ENCODE assay signal across 1 cellular context in genomic region chr3:72418856-72419255, GRCh38.
TF ChIP-seq lines count a peak whose summit lies in the region.

No MANE protein-coding gene starts in this region.

TF ChIP-seq in K562, 482 proteins besides CTCF, POLR2A, EP300 and RAD21:
- TF ChIP-seq CHAMP1 (IDR thresholded peaks at IDR 0.05), result no peak
- TF ChIP-seq GATAD2A (IDR thresholded peaks at IDR 0.05), result no peak
- TF ChIP-seq RBFOX2 (IDR thresholded peaks at IDR 0.05; ENCODE audit: low read depth, low read length), result no peak
- TF ChIP-seq UBTF (IDR thresholded peaks at IDR 0.05; ENCODE audit: borderline replicate concordance in 1 of 2, low read depth in 2 of 2, low read length in 2 of 2), result no peak
- no peak for TF ChIP-seq SRSF1 (IDR thresholded peaks at IDR 0.05; ENCODE audit: low read depth, low read length)
- TF ChIP-seq RFX5 (IDR thresholded peaks at IDR 0.05; ENCODE audit: low read depth, low read length), result no peak
- no peak for TF ChIP-seq TBP (optimal IDR thresholded peaks at IDR 0.05; ENCODE audit: low read depth, low read length)
- no peak for TF ChIP-seq TGIF2 (CRISPR knock-in tag; IDR thresholded peaks at IDR 0.05)
- TF ChIP-seq BCOR (IDR thresholded peaks at IDR 0.05), result no peak
TF ChIP-seq in K562: peak in this region for 0.
